19 cellular contexts compared by ENCODE assay signal in the genomic region with DNA sequence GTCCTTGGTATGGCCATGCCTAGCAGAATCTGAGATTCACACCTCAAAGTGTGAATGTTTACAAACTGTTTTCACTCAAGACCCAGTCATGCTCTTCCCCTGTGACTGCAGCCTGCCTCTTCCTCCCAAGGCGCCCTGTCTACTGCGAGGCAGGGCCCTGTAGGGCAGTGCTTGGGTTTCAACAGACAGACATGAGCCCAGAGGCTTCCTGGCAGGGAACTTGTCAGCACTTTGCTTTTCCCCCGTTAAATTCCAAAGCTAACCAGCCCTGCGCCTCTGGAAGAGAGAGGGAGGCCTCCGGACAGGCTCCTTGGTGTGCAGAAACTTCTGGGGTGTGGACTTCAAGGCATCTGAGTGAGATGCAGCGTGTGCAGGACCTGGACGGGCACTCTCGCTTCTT. TPM values are rescaled to one million over a fixed set of nuclear protein-coding genes. Genes with fewer than 3 reads are reported as not detected.
A peak's percentile ranks its signal among the peaks of the same experiment; 100 is the strongest.
DNase-seq lines count a peak whose midpoint lies in the region; ATAC-seq, FAIRE-seq and TF ChIP-seq lines count a peak whose summit lies in the region.
"Had no signal": no experiment of that assay in that cellular context is flagged by ENCODE, and none has a peak within 500 bp of the region (broad histone marks: within the 10 kb centered on the region; RNA-seq: fewer than 3 reads in every experiment).

No MANE protein-coding gene starts in this region.

- H3K9ac ChIP-seq in HUES6 (ENCODE audit: low read length) (no peak overlapping the region), SK-N-MC (ENCODE audit: insufficient read length) (peak overlapping the region; percentile 22)

- H3K36me3 ChIP-seq in HUES6 (ENCODE audit: control insufficient read depth, insufficient read depth, low read length) = no peaks in the 10 kb centered on the region
- H3K36me3 ChIP-seq in SK-N-MC (ENCODE audit: insufficient read depth, low read length) = no peaks in the 10 kb centered on the region
- H3K36me3 ChIP-seq in left lung = no peaks in the 10 kb centered on the region
- H3K36me3 ChIP-seq: brain microvascular endothelial cell, WERI-Rb-1 had no signal

- ATAC-seq in left lung (peak; percentile 65), sciatic nerve (peak; percentile 35), GM19324 (IDR thresholded peaks at IDR 0.05; ENCODE audit: low FRiP score, unreplicated experiment) (no peak)
- ATAC-seq: activated CD8-positive, alpha-beta T cell treated with anti-CD3 and anti-CD28 coated beads for 36 hours; activated T-cell treated with anti-CD3 and anti-CD28 coated beads, Interleukin-2, amount 50 U/mL, for 72 hours; foreskin keratinocyte had no signal

- H3K9me3 ChIP-seq in HUES6 (ENCODE audit: control insufficient read depth, insufficient read depth, low read depth, low read length) = no peaks in the 10 kb centered on the region
- no peaks in the 10 kb centered on the region for H3K9me3 ChIP-seq in SK-N-MC (ENCODE audit: low read depth, low read length)
- H3K9me3 ChIP-seq in left lung = no peaks in the 10 kb centered on the region
- H3K9me3 ChIP-seq: testis had no signal

- intact Hi-C loops in left lung (cut with DNase I) = no loop called here
- intact Hi-C loops in sciatic nerve (cut with DNase I) = no loop called here

- H3K27me3 ChIP-seq in HUES6 (ENCODE audit: control insufficient read depth, insufficient read depth, low read length) = no peaks in the 10 kb centered on the region
- no peaks in the 10 kb centered on the region for H3K27me3 ChIP-seq in left lung
- H3K27me3 ChIP-seq: brain microvascular endothelial cell, foreskin keratinocyte, testis had no signal

- H3K27ac ChIP-seq in HUES6 (ENCODE audit: low read depth, low read length) (no peak overlapping the region), SK-N-MC (peak overlapping the region; percentile 86), left lung (peak overlapping the region in 1 of 2 donors; percentile 75)
- H3K27ac ChIP-seq: brain microvascular endothelial cell, foreskin keratinocyte, testis, WERI-Rb-1 had no signal

- H3K4me3 ChIP-seq in HUES6 (ENCODE audit: low read depth, low read length) (0 out of 2 replicates have a peak overlapping the region, but pooled peaks have one; percentile 10), SK-N-MC (no peak overlapping the region), left lung (no peak overlapping the region)
- H3K4me3 ChIP-seq: testis had no signal

- TF ChIP-seq CTCF in left lung (IDR thresholded peaks at IDR 0.05) (no peak), D721Med (IDR thresholded peaks at IDR 0.05; ENCODE audit: insufficient read depth, missing control alignments) (no peak)

- no peak for DNase-seq in SK-N-MC (ENCODE audit: low read depth, low spot score)
- DNase-seq in left lung = peak; percentile 66 to 70
- DNase-seq in sciatic nerve (ENCODE audit: low spot score) = peak; percentile 59
- no peak for DNase-seq in activated naive CD4-positive, alpha-beta T cell treated with anti-CD3 and anti-CD28 coated beads, Interleukin-2, amount 50 U/mL, for 16 hours
- no peak for DNase-seq in NCI-H524 treated with DMSO at 0.1 percent for 48 hours (lab: John Stamatoyannopoulos, UW)
- no peak for DNase-seq in D721Med (ENCODE audit: insufficient read length, low spot score)
- DNase-seq: activated CD8-positive, alpha-beta T cell treated with anti-CD3 and anti-CD28 coated beads for 36 hours; activated naive CD8-positive, alpha-beta T cell treated with anti-CD3 and anti-CD28 coated beads for 36 hours; activated T-cell treated with anti-CD3 and anti-CD28 coated beads, Interleukin-2, amount 50 U/mL, for 72 hours; brain microvascular endothelial cell; Calu3; cortex of kidney; foreskin keratinocyte; NCI-H345; testis; WERI-Rb-1 had no signal

- FAIRE-seq in D721Med (lab: Jason Lieb, UNC) = no peak
- FAIRE-seq: G401.6 had no signal

- H3K4me1 ChIP-seq in HUES6 (ENCODE audit: control insufficient read depth, insufficient read depth, low read length) (peaks cover 12% of the 10 kb centered on the region), left lung (peaks cover 3 to 57% of the 10 kb centered on the region in 2 donors)
- H3K4me1 ChIP-seq: foreskin keratinocyte had no signal

RNA-seq across cellular contexts. Expression of gene ZNF516, which starts 8.6 kb away (rescaled TPM):
- 10 to 100 TPM; 33.9 to 40.6 TPM for total RNA-seq in left lung
- total RNA-seq in sciatic nerve = 53.5 TPM

Comparison
In these comparisons a context has a peak if more than half of its experiments do, and no peak if none do; other contexts are left out.
1. DNase-seq: peak in left lung (2 of 2) and sciatic nerve (single experiment); none in SK-N-MC (single experiment), activated naive CD4-positive, alpha-beta T cell treated with anti-CD3 and anti-CD28 coated beads, Interleukin-2, amount 50 U/mL, for 16 hours (single experiment), NCI-H524 treated with DMSO at 0.1 percent for 48 hours (single experiment) and D721Med (single experiment).